Comparison of ENCODE assay signal across 26 cellular contexts in genomic region chr5:126915496-126915895, GRCh38.
"Had no signal": no experiment of that assay in that cellular context is flagged by ENCODE, and none has a peak within 500 bp of the region (broad histone marks: within the 10 kb centered on the region; RNA-seq: fewer than 3 reads in every experiment).

No MANE protein-coding gene starts in this region.

- H3K9me3 ChIP-seq: gastrocnemius medialis, thoracic aorta, tibial nerve, upper lobe of left lung had no signal

- H3K27ac Mint-ChIP-seq: effector memory CD8-positive, alpha-beta T cell; naive thymus-derived CD4-positive, alpha-beta T cell; nephron; neural progenitor cell; progenitor cell of endocrine pancreas had no signal

- H3K4me3 Mint-ChIP-seq: effector memory CD8-positive, alpha-beta T cell; naive thymus-derived CD4-positive, alpha-beta T cell; nephron; neural progenitor cell had no signal

- H3K27me3 Mint-ChIP-seq: naive thymus-derived CD4-positive, alpha-beta T cell; progenitor cell of endocrine pancreas had no signal

- H3K9ac ChIP-seq: neural progenitor cell, parathyroid adenoma had no signal

- DNase-seq: cortex of kidney; effector memory CD8-positive, alpha-beta T cell; foreskin fibroblast; gastrocnemius medialis; head of caudate nucleus; kidney; mesendoderm; midbrain; naive thymus-derived CD4-positive, alpha-beta T cell; stimulated activated CD4-positive, alpha-beta T cell treated with anti-CD3 and anti-CD28 coated beads, Interleukin-12 subunit alpha, Interleukin-12 subunit beta, amount 100 ng/mL, for 4 hours; stimulated activated CD4-positive, alpha-beta T cell treated with anti-CD3 and anti-CD28 coated beads, Interleukin-1b, Interleukin-23, amount 100 ng/mL, for 48 hours; stimulated activated CD4-positive, alpha-beta T cell treated with anti-CD3 and anti-CD28 coated beads, Interleukin-4, amount 100 ng/mL, for 1 hour; stimulated activated CD8-positive, alpha-beta memory T cell treated with anti-CD3 and anti-CD28 coated beads, Interleukin-4, amount 100 ng/mL, for 48 hours; stimulated activated naive CD4-positive, alpha-beta T cell treated with Interleukin-2 at 50 U/mL for 16 hours had no signal

- H2AFZ ChIP-seq: neural progenitor cell, parathyroid adenoma had no signal

- H3K36me3 ChIP-seq: neural progenitor cell, thoracic aorta, upper lobe of left lung had no signal

- H3K27ac ChIP-seq: epithelial cell of prostate, gastrocnemius medialis, neural progenitor cell, parathyroid adenoma, thoracic aorta, tibial nerve, upper lobe of left lung had no signal

- H3K4me3 ChIP-seq: gastrocnemius medialis, neural progenitor cell, smooth muscle cell, thoracic aorta, tibial nerve, upper lobe of left lung had no signal

- H3K4me1 ChIP-seq: parathyroid adenoma had no signal

- H3K27me3 ChIP-seq: gastrocnemius medialis, neural progenitor cell, tibial nerve, upper lobe of left lung had no signal

- H3K79me2 ChIP-seq: parathyroid adenoma had no signal

- ATAC-seq: effector memory CD8-positive, alpha-beta T cell; esophagus mucosa; gastrocnemius medialis; left lobe of liver; naive thymus-derived CD4-positive, alpha-beta T cell; sciatic nerve had no signal

- H3K4me2 ChIP-seq: neural progenitor cell, smooth muscle cell had no signal
